9 cellular contexts compared by ENCODE assay signal in genomic region chr15:96345560-96346389, GRCh38. TPM values are rescaled to one million over a fixed set of nuclear protein-coding genes. Genes with fewer than 3 reads are reported as not detected.
DNase-seq lines count a peak whose midpoint lies in the region; ATAC-seq lines count a peak whose summit lies in the region.
"Had no signal": no experiment of that assay in that cellular context is flagged by ENCODE, and none has a peak within 500 bp of the region (broad histone marks: within the 10 kb centered on the region; RNA-seq: fewer than 3 reads in every experiment).

No MANE protein-coding gene starts in this region.

- no peaks in the 10 kb centered on the region for H3K9me3 ChIP-seq in esophagus (ENCODE audit: control insufficient read depth in 2 of 2, insufficient read depth in 1 of 2, low read depth in 1 of 2, low read length in 1 of 2)

- H3K27ac Mint-ChIP-seq in effector memory CD8-positive, alpha-beta T cell = no peak overlapping the region
- H3K27ac Mint-ChIP-seq: memory B cell had no signal

- H3K4me1 Mint-ChIP-seq in effector memory CD8-positive, alpha-beta T cell (ENCODE audit: low read depth in 2 of 2) = peaks cover 5 to 8% of the 10 kb centered on the region in 2 donors
- H3K4me1 Mint-ChIP-seq: memory B cell had no signal

- 7 to 12% methylated on average over 47 of the region's 47 CpGs for WGBS in esophagus, 2 donors

- peak overlapping the region in 1 of 2 donors; percentile 31 for H3K4me3 Mint-ChIP-seq in effector memory CD8-positive, alpha-beta T cell
- H3K4me3 Mint-ChIP-seq: memory B cell had no signal

- peak; percentile 62 for DNase-seq in 8988T
- peak; percentile 74 for DNase-seq in RPMI7951 (ENCODE audit: low read depth)
- peak; percentile 82 for DNase-seq in mucosa of gallbladder (ENCODE audit: low spot score)
- no peak for DNase-seq in effector memory CD8-positive, alpha-beta T cell
- DNase-seq in stimulated activated CD8-positive, alpha-beta memory T cell treated with anti-CD3 and anti-CD28 coated beads, Interleukin-4, amount 100 ng/mL, for 48 hours = no peak

- H3K27me3 ChIP-seq in esophagus (ENCODE audit: control insufficient read depth in 1 of 2, insufficient read depth in 2 of 2, low read length in 2 of 2) = no peaks in the 10 kb centered on the region

- H3K27ac ChIP-seq in esophagus (ENCODE audit: low read depth in 2 of 2, low read length in 1 of 2) = peak overlapping the region; percentile 83 to 89

- H3K4me3 ChIP-seq in esophagus (ENCODE audit: low read depth in 1 of 2, low read length in 2 of 2) = peak overlapping the region; percentile 37 to 44

- peaks cover 7% of the 10 kb centered on the region for H3K36me3 Mint-ChIP-seq in effector memory CD8-positive, alpha-beta T cell (ENCODE audit: insufficient read depth)
- H3K36me3 Mint-ChIP-seq: memory B cell had no signal

- peaks cover 96 to 100% of the 10 kb centered on the region in 2 donors for H3K27me3 Mint-ChIP-seq in effector memory CD8-positive, alpha-beta T cell

- H3K9me3 Mint-ChIP-seq in effector memory CD8-positive, alpha-beta T cell = no peaks in the 10 kb centered on the region
- H3K9me3 Mint-ChIP-seq: memory B cell had no signal

- no peaks in the 10 kb centered on the region for H3K36me3 ChIP-seq in esophagus (ENCODE audit: control insufficient read depth in 2 of 2, insufficient read depth in 2 of 2, low read length in 1 of 2)

- H3K4me1 ChIP-seq in esophagus (ENCODE audit: control insufficient read depth in 2 of 2, insufficient read depth in 2 of 2, low read length in 1 of 2) = peaks cover 0 to 4% of the 10 kb centered on the region in 2 donors

- ATAC-seq in GM18502 (IDR thresholded peaks at IDR 0.05; ENCODE audit: poor library complexity, unreplicated experiment) = peak; percentile 67
- peak; percentile 65 for ATAC-seq in HG03565 (IDR thresholded peaks at IDR 0.05; ENCODE audit: unreplicated experiment)
- no peak for ATAC-seq in effector memory CD8-positive, alpha-beta T cell (replicated peaks)

RNA-seq across cellular contexts. Expression of gene NR2F2, which starts 15.3 kb away (rescaled TPM):
- 13.2 and 18.7 TPM in 2 replicates for total RNA-seq in RPMI7951 (2014; rRNA removed; shearing (Covaris generic))
- polyA plus RNA-seq in esophagus = 1 to 10 TPM; 5.0 to 9.3 TPM
- 288 TPM for total RNA-seq in mucosa of gallbladder

Comparison
In these comparisons a context has a peak if more than half of its experiments do, and no peak if none do; other contexts are left out.
1. DNase-seq: peak in 8988T (single experiment), RPMI7951 (single experiment) and mucosa of gallbladder (single experiment); none in effector memory CD8-positive, alpha-beta T cell (0 of 3) and stimulated activated CD8-positive, alpha-beta memory T cell treated with anti-CD3 and anti-CD28 coated beads, Interleukin-4, amount 100 ng/mL, for 48 hours (single experiment).
2. RNA of gene NR2F2, which starts 15.3 kb away (total RNA-seq): 288 TPM in mucosa of gallbladder (single experiment); 13.2 to 18.7 TPM in RPMI7951; every median in the first group is over 10 times any median in the second.